1 cellular context compared by ENCODE assay signal in genomic region chr17:53219821-53220220, GRCh38.
TF ChIP-seq lines count a peak whose summit lies in the region.

No MANE protein-coding gene starts in this region.

TF ChIP-seq in HepG2, 621 proteins besides CTCF, POLR2A, EP300 and RAD21 (continued from another document):
- TF ChIP-seq NR0B2 (CRISPR knock-in tag; IDR thresholded peaks at IDR 0.05) (no peak), PLRG1 (conservative IDR thresholded peaks at IDR 0.05) (no peak), MAFF (IDR thresholded peaks at IDR 0.05; ENCODE audit: low read depth, low read length) (peak; percentile 16; the same call in 1 of the 2 replicates), IKZF5 (CRISPR knock-in tag; IDR thresholded peaks at IDR 0.05) (no peak), ZNF776 (CRISPR knock-in tag; IDR thresholded peaks at IDR 0.05) (no peak), MAFK (conservative IDR thresholded peaks at IDR 0.05 in 1 of 2, IDR thresholded peaks at IDR 0.05 in 1 of 2; ENCODE audit: low read length in 2 of 2) (peak; percentile 51 to 66)
- TF ChIP-seq, protein P1, sequence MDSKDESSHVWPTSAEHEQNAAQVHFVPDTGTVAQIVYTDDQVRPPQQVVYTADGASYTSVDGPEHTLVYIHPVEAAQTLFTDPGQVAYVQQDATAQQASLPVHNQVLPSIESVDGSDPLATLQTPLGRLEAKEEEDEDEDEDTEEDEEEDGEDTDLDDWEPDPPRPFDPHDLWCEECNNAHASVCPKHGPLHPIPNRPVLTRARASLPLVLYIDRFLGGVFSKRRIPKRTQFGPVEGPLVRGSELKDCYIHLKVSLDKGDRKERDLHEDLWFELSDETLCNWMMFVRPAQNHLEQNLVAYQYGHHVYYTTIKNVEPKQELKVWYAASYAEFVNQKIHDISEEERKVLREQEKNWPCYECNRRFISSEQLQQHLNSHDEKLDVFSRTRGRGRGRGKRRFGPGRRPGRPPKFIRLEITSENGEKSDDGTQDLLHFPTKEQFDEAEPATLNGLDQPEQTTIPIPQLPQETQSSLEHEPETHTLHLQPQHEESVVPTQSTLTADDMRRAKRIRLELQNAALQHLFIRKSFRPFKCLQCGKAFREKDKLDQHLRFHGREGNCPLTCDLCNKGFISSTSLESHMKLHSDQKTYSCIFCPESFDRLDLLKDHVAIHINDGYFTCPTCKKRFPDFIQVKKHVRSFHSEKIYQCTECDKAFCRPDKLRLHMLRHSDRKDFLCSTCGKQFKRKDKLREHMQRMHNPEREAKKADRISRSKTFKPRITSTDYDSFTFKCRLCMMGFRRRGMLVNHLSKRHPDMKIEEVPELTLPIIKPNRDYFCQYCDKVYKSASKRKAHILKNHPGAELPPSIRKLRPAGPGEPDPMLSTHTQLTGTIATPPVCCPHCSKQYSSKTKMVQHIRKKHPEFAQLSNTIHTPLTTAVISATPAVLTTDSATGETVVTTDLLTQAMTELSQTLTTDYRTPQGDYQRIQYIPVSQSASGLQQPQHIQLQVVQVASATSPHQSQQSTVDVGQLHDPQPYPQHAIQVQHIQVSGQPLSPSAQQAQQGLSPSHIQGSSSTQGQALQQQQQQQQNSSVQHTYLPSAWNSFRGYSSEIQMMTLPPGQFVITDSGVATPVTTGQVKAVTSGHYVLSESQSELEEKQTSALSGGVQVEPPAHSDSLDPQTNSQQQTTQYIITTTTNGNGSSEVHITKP (CRISPR knock-in tag; IDR thresholded peaks at IDR 0.05; ENCODE audit: low read depth) = no peak
